ENCODE assay signal across 23 cellular contexts in the genomic region with DNA sequence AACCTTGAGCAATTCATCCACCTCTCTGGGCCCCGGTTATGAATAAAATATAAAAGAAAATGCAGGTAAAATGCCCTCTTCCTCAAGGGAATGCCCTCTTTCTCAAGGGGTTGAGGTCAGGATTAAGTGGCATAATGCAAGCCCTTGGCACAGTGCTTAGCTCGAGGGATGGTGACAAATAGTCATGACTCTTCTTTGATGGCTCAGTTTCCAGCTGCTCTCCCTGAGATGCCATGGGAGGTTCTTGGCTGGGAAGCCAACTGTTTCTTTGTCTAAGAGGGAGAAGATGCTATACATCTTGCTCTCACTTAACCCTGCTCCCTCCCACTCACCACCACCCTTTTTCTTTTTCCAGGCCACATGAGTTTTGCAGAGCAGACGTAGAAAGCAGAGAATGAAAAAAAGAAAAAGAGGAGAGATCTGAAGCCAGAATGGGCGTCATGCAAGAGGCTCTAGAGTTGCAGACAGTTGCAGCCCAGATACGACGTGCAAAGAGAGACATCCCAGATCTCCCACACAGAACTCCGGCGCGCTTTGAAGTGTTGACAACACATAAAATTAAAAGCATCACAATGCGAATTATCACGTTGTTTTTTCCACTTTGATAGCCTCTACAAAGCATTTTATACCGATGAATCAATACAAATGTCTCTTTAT.
DNase-seq lines count a peak whose midpoint lies in the region; ATAC-seq and TF ChIP-seq lines count a peak whose summit lies in the region.
"Had no signal": no experiment of that assay in that cellular context is flagged by ENCODE, and none has a peak within 500 bp of the region (broad histone marks: within the 10 kb centered on the region; RNA-seq: fewer than 3 reads in every experiment).

No MANE protein-coding gene starts in this region.

- H3K27ac ChIP-seq in ACC112 (ENCODE audit: low read depth, low read length) (peak overlapping the region; percentile 65; the same call in 1 of the 2 replicates), rectal smooth muscle tissue (ENCODE audit: low read depth, low read length) (peak overlapping the region; percentile 2)
- H3K27ac ChIP-seq: ovary, SK-N-MC had no signal

- ATAC-seq in GM18870 (IDR thresholded peaks at IDR 0.05; ENCODE audit: unreplicated experiment) (no peak), HG03378 (IDR thresholded peaks at IDR 0.05; ENCODE audit: unreplicated experiment) (no peak)
- ATAC-seq: activated CD8-positive, alpha-beta T cell treated with anti-CD3 and anti-CD28 coated beads, Interleukin-2, amount 10 ng/mL, durations not matched to agents 7 days and 5 days; stimulated activated effector memory CD8-positive, alpha-beta T cell treated with anti-CD3 and anti-CD28 coated beads, Interleukin-12 subunit alpha, Interleukin-12 subunit beta, amount 100 ng/mL, for 72 hours had no signal

- DNase-seq in fibroblast of mammary gland (ENCODE audit: low read depth) (peak; percentile 57), inferior parietal cortex (ENCODE audit: extremely low spot score) (peak; percentile 19), ureter (ENCODE audit: low spot score) (no peak), GDM1 (lab: John Stamatoyannopoulos, UW) (no peak)
- DNase-seq: 8988T; activated CD4-positive, CD25-positive, alpha-beta regulatory T cell; activated CD8-positive, alpha-beta T cell treated with anti-CD3 and anti-CD28 coated beads, Interleukin-2, amount 10 ng/mL, durations not matched to agents 7 days and 5 days; activated gamma-delta T cell treated with Interleukin-2 at 50 U/mL for 16 hours; activated T-cell treated with anti-CD3 and anti-CD28 coated beads, Interleukin-2, amount 50 U/mL, for 1 hour; adrenal gland; islet precursor cell; NCI-H1436 treated with DMSO at 0.1 percent for 48 hours; NCI-H524 treated with DMSO at 0.1 percent for 48 hours; stimulated activated CD4-positive, alpha-beta T cell treated with anti-CD3 and anti-CD28 coated beads, Interleukin-1b, Interleukin-23, amount 100 ng/mL, for 48 hours; T-helper 2 cell; transverse colon had no signal

- no peak overlapping the region for H3K4me3 ChIP-seq in ACC112 (ENCODE audit: low read depth, low read length)
- no peak overlapping the region for H3K4me3 ChIP-seq in fibroblast of mammary gland (ENCODE audit: control insufficient read depth, low read depth, low read length)
- no peak overlapping the region for H3K4me3 ChIP-seq in rectal smooth muscle tissue (ENCODE audit: low read length)
- H3K4me3 ChIP-seq: adrenal gland, ovary, SK-N-MC, transverse colon had no signal

- peaks cover 24% of the 10 kb centered on the region for H3K27me3 ChIP-seq in ACC112 (ENCODE audit: insufficient read depth, low read length)
- H3K27me3 ChIP-seq in rectal smooth muscle tissue (ENCODE audit: control insufficient read depth, insufficient read depth, low read length), result no peaks in the 10 kb centered on the region
- H3K27me3 ChIP-seq: adrenal gland, ovary, transverse colon had no signal

- no peaks in the 10 kb centered on the region for H3K79me2 ChIP-seq in ACC112 (ENCODE audit: control insufficient read depth, insufficient read depth, low read length, unreplicated experiment)

- TF ChIP-seq CTCF in fibroblast of mammary gland (conservative IDR thresholded peaks at IDR 0.05; ENCODE audit: control insufficient read depth, insufficient read depth, low read depth, low read length), result no peak

- no peak overlapping the region for H2AFZ ChIP-seq in ACC112 (ENCODE audit: low read length, unreplicated experiment)

- no peak overlapping the region for H3K9ac ChIP-seq in rectal smooth muscle tissue (ENCODE audit: low read length)

- H3K4me1 ChIP-seq in ACC112 (ENCODE audit: control insufficient read depth, insufficient read depth, low read length, unreplicated experiment) (peaks cover 14% of the 10 kb centered on the region), rectal smooth muscle tissue (ENCODE audit: control insufficient read depth, insufficient read depth, low read length) (peaks cover 8% of the 10 kb centered on the region)
- H3K4me1 ChIP-seq: adrenal gland, transverse colon had no signal

- H3K36me3 ChIP-seq in ACC112 (ENCODE audit: insufficient read depth, low read length) (no peaks in the 10 kb centered on the region), rectal smooth muscle tissue (ENCODE audit: control insufficient read depth, insufficient read depth, low read length) (no peaks in the 10 kb centered on the region)
- H3K36me3 ChIP-seq: adrenal gland, ovary, transverse colon had no signal

Comparison
In these comparisons a context has a peak if more than half of its experiments do, and no peak if none do; other contexts are left out.
1. DNase-seq: peak in fibroblast of mammary gland (single experiment) and inferior parietal cortex (single experiment); none in ureter (single experiment) and GDM1 (single experiment).